18 cellular contexts compared by ENCODE assay signal in the genomic region with DNA sequence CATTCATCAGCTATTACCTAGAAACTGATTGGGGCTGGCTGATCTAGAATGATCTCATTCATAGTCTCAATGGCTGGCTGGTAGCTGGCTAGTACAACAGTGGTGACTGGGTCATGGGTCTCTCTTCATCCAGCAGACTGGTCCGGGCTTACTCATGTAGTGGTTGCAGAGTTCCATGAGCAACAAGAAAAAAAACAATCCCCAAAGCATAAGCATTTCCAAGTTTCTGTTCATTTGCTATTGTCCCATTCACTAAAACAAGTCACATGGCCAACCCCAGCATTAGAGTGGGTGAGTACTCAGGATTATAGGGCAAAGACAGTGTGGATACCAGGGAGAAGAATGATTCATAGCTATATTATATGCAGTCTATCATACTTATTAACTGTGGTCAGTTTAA.
DNase-seq lines count a peak whose midpoint lies in the region; ATAC-seq, FAIRE-seq and TF ChIP-seq lines count a peak whose summit lies in the region.
"Had no signal": no experiment of that assay in that cellular context is flagged by ENCODE, and none has a peak within 500 bp of the region (broad histone marks: within the 10 kb centered on the region; RNA-seq: fewer than 3 reads in every experiment).

No MANE protein-coding gene starts in this region.

- no peaks in the 10 kb centered on the region for H3K9me3 ChIP-seq in keratinocyte (ENCODE audit: control insufficient read depth, low read depth, low read length)
- H3K9me3 ChIP-seq: adrenal gland, left ventricle myocardium inferior had no signal

- H3K9me1 ChIP-seq in keratinocyte (ENCODE audit: control insufficient read depth, extremely low read depth, insufficient read depth, low read length) = no peaks in the 10 kb centered on the region

- H3K36me3 ChIP-seq in ACC112 (ENCODE audit: insufficient read depth, low read length) (no peaks in the 10 kb centered on the region), keratinocyte (ENCODE audit: control insufficient read depth in 2 of 2, extremely low read depth in 1 of 2, insufficient read depth in 2 of 2, low read length in 2 of 2) (no peaks in the 10 kb centered on the region)
- H3K36me3 ChIP-seq: adrenal gland, left ventricle myocardium inferior had no signal

- H3K27me3 Mint-ChIP-seq in HFFc6 (ENCODE audit: insufficient read depth) = no peaks in the 10 kb centered on the region
- H3K27me3 Mint-ChIP-seq: activated T-cell treated with anti-CD3 and anti-CD28 coated beads, Interleukin-2, amount 50 U/mL, for 24 hours; type B pancreatic cell had no signal

- H4K20me1 ChIP-seq in keratinocyte (ENCODE audit: control insufficient read depth, extremely low read depth, insufficient read depth, low read length) = no peaks in the 10 kb centered on the region

- in situ Hi-C loops in astrocyte of the spinal cord (cut with HindIII; ENCODE audit: low sequenced_read_pairs) = no loop called here

- FAIRE-seq in keratinocyte (lab: Jason Lieb, UNC) = peak; percentile 60

- H3K27ac Mint-ChIP-seq in HFFc6 = peak overlapping the region; percentile 74
- H3K27ac Mint-ChIP-seq: activated T-cell treated with anti-CD3 and anti-CD28 coated beads, Interleukin-2, amount 50 U/mL, for 24 hours; H9; type B pancreatic cell had no signal

- H3K27me3 ChIP-seq in ACC112 (ENCODE audit: insufficient read depth, low read length) = no peaks in the 10 kb centered on the region
- H3K27me3 ChIP-seq in keratinocyte (ENCODE audit: control insufficient read depth, extremely low read depth, insufficient read depth, low read length) = no peaks in the 10 kb centered on the region
- H3K27me3 ChIP-seq: adrenal gland had no signal

- no peak overlapping the region for H3K4me2 ChIP-seq in keratinocyte (ENCODE audit: control insufficient read depth, extremely low read depth, insufficient read depth, low read depth, low read length)

- H3K9ac ChIP-seq in keratinocyte (ENCODE audit: control insufficient read depth, extremely low read depth, insufficient read depth, low read length) = no peak overlapping the region

- no peak for TF ChIP-seq CTCF in HFFc6 (IDR thresholded peaks at IDR 0.05)
- TF ChIP-seq CTCF in astrocyte of the spinal cord (IDR thresholded peaks at IDR 0.05; ENCODE audit: low read depth, low read length) = no peak
- no peak for TF ChIP-seq CTCF in keratinocyte (optimal IDR thresholded peaks at IDR 0.05 in 1 of 3, IDR thresholded peaks at IDR 0.05 in 1 of 3, conservative IDR thresholded peaks at IDR 0.05 in 1 of 3; ENCODE audit: extremely low read depth in 1 of 3, insufficient read depth in 2 of 3, low read length in 3 of 3)

- ATAC-seq in HG03095 (IDR thresholded peaks at IDR 0.05; ENCODE audit: unreplicated experiment) = no peak

- H3K4me1 Mint-ChIP-seq in HFFc6 (ENCODE audit: low read depth) = peaks cover 25% of the 10 kb centered on the region
- H3K4me1 Mint-ChIP-seq: H9 had no signal

- H3K36me3 Mint-ChIP-seq in HFFc6 (ENCODE audit: low read depth) = no peaks in the 10 kb centered on the region

- no peaks in the 10 kb centered on the region for H3K9me3 Mint-ChIP-seq in HFFc6

- DNase-seq in HFFc6 (peak; percentile 93), astrocyte of the spinal cord (ENCODE audit: low read depth, low spot score) (peak; percentile 68), keratinocyte (ENCODE audit: low read depth, low spot score) (peak; percentile 2), dedifferentiated amniotic fluid mesenchymal stem cell (ENCODE audit: extremely low spot score) (no peak), SIG-M5 treated with dmso at 0.1 percent for 504 hours (lab: John Stamatoyannopoulos, UW; ENCODE audit: unreplicated experiment) (no peak), NCI-H1092 treated with DMSO at 0.1 percent for 48 hours (lab: John Stamatoyannopoulos, UW) (no peak)
- DNase-seq: ACHN; activated CD4-positive, CD25-positive, alpha-beta regulatory T cell treated with anti-CD3 and anti-CD28 coated beads, Interleukin-2, amount 50 U/mL, for 72 hours; activated T-cell treated with anti-CD3 and anti-CD28 coated beads, Interleukin-2, amount 50 U/mL, for 24 hours; adrenal gland; H9; left ventricle myocardium inferior; NCI-H2171 treated with DMSO at 0.1 percent for 48 hours; nucleus accumbens; stimulated activated CD4-positive, alpha-beta T cell treated with anti-CD3 and anti-CD28 coated beads, Interleukin-15, amount 100 ng/mL, for 24 hours had no signal

- H3K4me3 ChIP-seq in ACC112 (ENCODE audit: low read depth, low read length) = no peak overlapping the region
- H3K4me3 ChIP-seq in astrocyte of the spinal cord (ENCODE audit: low read depth, low read length) = no peak overlapping the region
- no peak overlapping the region for H3K4me3 ChIP-seq in keratinocyte (ENCODE audit: control insufficient read depth in 2 of 3, extremely low read depth in 1 of 3, insufficient read depth in 2 of 3, low read depth in 1 of 3, low read length in 3 of 3)
- H3K4me3 ChIP-seq: adrenal gland, left ventricle myocardium inferior had no signal

- H3K79me2 ChIP-seq in ACC112 (ENCODE audit: control insufficient read depth, insufficient read depth, low read length, unreplicated experiment) = no peaks in the 10 kb centered on the region
- H3K79me2 ChIP-seq in keratinocyte (ENCODE audit: control insufficient read depth, insufficient read depth, low read length) = no peaks in the 10 kb centered on the region

- H2AFZ ChIP-seq in ACC112 (ENCODE audit: low read length, unreplicated experiment) = peak overlapping the region; percentile 48
- H2AFZ ChIP-seq in keratinocyte (ENCODE audit: control insufficient read depth, low read length) = peak overlapping the region; percentile 17

- peak overlapping the region; percentile 46; the same call in 1 of the 2 replicates for H3K4me3 Mint-ChIP-seq in HFFc6
- H3K4me3 Mint-ChIP-seq: activated T-cell treated with anti-CD3 and anti-CD28 coated beads, Interleukin-2, amount 50 U/mL, for 24 hours; H9; type B pancreatic cell had no signal

- peaks cover 13% of the 10 kb centered on the region for H3K4me1 ChIP-seq in ACC112 (ENCODE audit: control insufficient read depth, insufficient read depth, low read length, unreplicated experiment)
- peaks cover 4% of the 10 kb centered on the region for H3K4me1 ChIP-seq in keratinocyte (ENCODE audit: control insufficient read depth, extremely low read depth, insufficient read depth, low read length)
- H3K4me1 ChIP-seq: adrenal gland, left ventricle myocardium inferior had no signal

- dilution Hi-C loops in keratinocyte (cut with MboI; ENCODE audit: extremely low pct_ligation_motif_present, low sequenced_read_pairs) = no loop called here

- H3K27ac ChIP-seq in ACC112 (ENCODE audit: low read depth, low read length) (peak overlapping the region; percentile 44), keratinocyte (ENCODE audit: control insufficient read depth, insufficient read depth, low read length) (no peak overlapping the region)
- H3K27ac ChIP-seq: adrenal gland, left ventricle myocardium inferior had no signal

Comparison
In these comparisons a context has a peak if more than half of its experiments do, and no peak if none do; other contexts are left out.
1. DNase-seq: peak in HFFc6 (single experiment), astrocyte of the spinal cord (single experiment) and keratinocyte (single experiment); none in dedifferentiated amniotic fluid mesenchymal stem cell (single experiment), SIG-M5 treated with dmso at 0.1 percent for 504 hours (single experiment) and NCI-H1092 treated with DMSO at 0.1 percent for 48 hours (single experiment).